In the genomic region with DNA sequence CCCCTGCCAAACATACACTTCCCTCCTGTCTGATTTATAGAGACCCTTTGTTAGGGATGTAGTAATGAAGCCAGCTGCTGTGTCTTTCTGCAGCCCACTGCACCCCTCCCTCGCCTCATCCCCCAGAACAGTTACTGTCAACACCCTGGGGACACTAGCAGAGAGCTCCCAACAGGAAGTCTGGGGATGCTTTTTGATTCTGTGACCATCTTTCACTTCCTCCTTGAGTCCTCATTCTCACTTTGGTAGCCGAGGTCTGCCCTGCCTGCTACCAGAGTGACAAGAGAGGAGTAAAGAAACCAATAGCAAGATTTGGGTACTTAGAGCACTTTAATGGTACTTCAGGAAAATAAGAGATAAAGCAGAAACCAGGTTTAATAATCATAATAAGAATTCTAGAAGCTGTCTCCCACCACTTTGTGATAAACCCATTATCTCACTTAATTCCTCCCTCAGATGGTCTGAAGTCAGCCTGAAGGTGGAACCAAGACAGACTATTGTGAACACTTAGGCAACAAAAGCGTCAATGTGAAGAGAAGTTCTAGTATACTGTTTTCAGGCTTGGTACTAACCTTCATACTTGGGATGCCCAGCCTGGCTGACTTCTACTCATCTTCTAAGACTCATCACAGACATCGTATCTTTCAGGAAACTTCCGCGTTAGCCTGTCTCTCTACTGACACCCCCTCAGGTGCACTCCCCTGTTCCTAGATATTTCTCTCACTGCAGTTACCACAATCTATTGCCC, we compare ENCODE assay signal across 10 cellular contexts.
DNase-seq lines count a peak whose midpoint lies in the region; ATAC-seq and TF ChIP-seq lines count a peak whose summit lies in the region.
"Had no signal": no experiment of that assay in that cellular context is flagged by ENCODE, and none has a peak within 500 bp of the region (broad histone marks: within the 10 kb centered on the region; RNA-seq: fewer than 3 reads in every experiment).

No MANE protein-coding gene starts in this region.

- dilution Hi-C loops in mammary epithelial cell (cut with HindIII; ENCODE audit: low sequenced_read_pairs): no loop called here

- H3K79me2 ChIP-seq in SU-DHL-6 (ENCODE audit: insufficient read depth, low read length) (no peaks in the 10 kb centered on the region), mammary epithelial cell (ENCODE audit: insufficient read depth, low read length) (no peaks in the 10 kb centered on the region)

- 86% methylated on average over 6 of the region's 6 CpGs for WGBS in mammary epithelial cell (ENCODE audit: low coverage, missing lambda C conversion rate)

- no peaks in the 10 kb centered on the region for H4K20me1 ChIP-seq in SU-DHL-6 (ENCODE audit: low read depth, low read length)
- no peaks in the 10 kb centered on the region for H4K20me1 ChIP-seq in mammary epithelial cell (ENCODE audit: insufficient read depth, low read length)

- CTCF ChIA-PET in mammary epithelial cell (lab: Charles Lee; ENCODE audit: low non-redundant PET): no interaction called here

- peak; percentile 94 for DNase-seq in GDM1 (lab: John Stamatoyannopoulos, UW)
- no peak for DNase-seq in 8988T
- no peak for DNase-seq in DMS114 treated with DMSO at 0.1 percent for 48 hours (lab: John Stamatoyannopoulos, UW; ENCODE audit: unreplicated experiment)
- no peak for DNase-seq in COR-L47 (lab: John Stamatoyannopoulos, UW)
- no peak for DNase-seq in mammary epithelial cell
- DNase-seq: natural killer cell had no signal

- H3K9ac ChIP-seq in SU-DHL-6 (ENCODE audit: low read length): no peak overlapping the region
- no peak overlapping the region for H3K9ac ChIP-seq in mammary epithelial cell (ENCODE audit: insufficient read depth, low read length)

- H3K9me3 ChIP-seq in SU-DHL-6 (ENCODE audit: insufficient read depth, low read length) (no peaks in the 10 kb centered on the region), mammary epithelial cell (replicated peaks; ENCODE audit: insufficient read depth, low read length) (no peaks in the 10 kb centered on the region)
- H3K9me3 ChIP-seq: SJSA1 had no signal

- H3K4me2 ChIP-seq in SU-DHL-6 (ENCODE audit: low read depth, low read length, poor library complexity, severe bottlenecking) (peak overlapping the region; percentile 42), mammary epithelial cell (ENCODE audit: insufficient read depth, low read depth, low read length) (no peak overlapping the region)

- ATAC-seq in GM19438 (IDR thresholded peaks at IDR 0.05; ENCODE audit: low read depth, unreplicated experiment): peak; percentile 99
- ATAC-seq in HG03175 (IDR thresholded peaks at IDR 0.05; ENCODE audit: unreplicated experiment): peak; percentile 99

- intact Hi-C loops in mammary epithelial cell (cut with micrococcal nuclease): no loop called here

- no peaks in the 10 kb centered on the region for H3K4me1 ChIP-seq in mammary epithelial cell (ENCODE audit: insufficient read depth, low read length)
- H3K4me1 ChIP-seq: SJSA1 had no signal

- no peak for TF ChIP-seq CTCF in SU-DHL-6 (IDR thresholded peaks at IDR 0.05; ENCODE audit: insufficient read depth, low read length, poor library complexity, severe bottlenecking)
- TF ChIP-seq CTCF in mammary epithelial cell (conservative IDR thresholded peaks at IDR 0.05 in 1 of 2, IDR thresholded peaks at IDR 0.05 in 1 of 2; ENCODE audit: extremely low read depth in 1 of 2, insufficient read depth in 1 of 2, low read depth in 1 of 2, low read length in 2 of 2): no peak

- H3K36me3 ChIP-seq in SU-DHL-6 (ENCODE audit: low read length) (no peaks in the 10 kb centered on the region), mammary epithelial cell (ENCODE audit: insufficient read depth, low read length) (no peaks in the 10 kb centered on the region)
- H3K36me3 ChIP-seq: SJSA1 had no signal

- no TSS peak for BruUV-seq in mammary epithelial cell (replicated peaks; lab: Mats Ljungman, UMichigan)

- peaks cover 5% of the 10 kb centered on the region; the same call in 1 of the 2 replicates for H3F3A ChIP-seq in SU-DHL-6 (ENCODE audit: insufficient read depth)

- in situ Hi-C loops in mammary epithelial cell (cut with MboI; ENCODE audit: low sequenced_read_pairs in 2 of 2): no loop called here

- H3K4me3 ChIP-seq in SU-DHL-6 (ENCODE audit: insufficient read depth, low read length, poor library complexity, severe bottlenecking) (peak overlapping the region; percentile 9), mammary epithelial cell (replicated peaks in 1 of 3; ENCODE audit: insufficient read depth in 1 of 3, low read depth in 2 of 3, low read length in 3 of 3) (no peak overlapping the region)
- H3K4me3 ChIP-seq: SJSA1 had no signal

- H3K27me3 ChIP-seq in SU-DHL-6 (ENCODE audit: low read length): no peaks in the 10 kb centered on the region
- no peaks in the 10 kb centered on the region for H3K27me3 ChIP-seq in mammary epithelial cell (ENCODE audit: insufficient read depth, low read length)
- H3K27me3 ChIP-seq: SJSA1 had no signal

- H2AFZ ChIP-seq in SU-DHL-6 (ENCODE audit: low read depth, low read length, severe bottlenecking) (no peak overlapping the region), mammary epithelial cell (ENCODE audit: low read depth, low read length) (no peak overlapping the region)

- no peak overlapping the region for H3K27ac ChIP-seq in SU-DHL-6 (ENCODE audit: low read depth, low read length)
- H3K27ac ChIP-seq in mammary epithelial cell (ENCODE audit: insufficient read depth, low read depth, low read length): no peak overlapping the region
- H3K27ac ChIP-seq: SJSA1 had no signal

- H3K9me2 ChIP-seq in SU-DHL-6 (replicated peaks; ENCODE audit: insufficient read depth, low read length): no peaks in the 10 kb centered on the region
